Comparison of ENCODE assay signal across 15 cellular contexts in genomic region chr16:70805787-70806186, GRCh38. TPM values are rescaled to one million over a fixed set of nuclear protein-coding genes. Genes with fewer than 3 reads are reported as not detected.
DNase-seq lines count a peak whose midpoint lies in the region; ATAC-seq and TF ChIP-seq lines count a peak whose summit lies in the region.
"Had no signal": no experiment of that assay in that cellular context is flagged by ENCODE, and none has a peak within 500 bp of the region (broad histone marks: within the 10 kb centered on the region; RNA-seq: fewer than 3 reads in every experiment).

No MANE protein-coding gene starts in this region.

- DNase-seq in GM04504 (ENCODE audit: low read depth): peak; percentile 35
- DNase-seq in RWPE1 (ENCODE audit: low spot score): peak; percentile 39
- peak; percentile 36 for DNase-seq in fibroblast of gingiva (ENCODE audit: low read depth)
- DNase-seq in smooth muscle cell (lab: John Stamatoyannopoulos, UW; ENCODE audit: unreplicated experiment): no peak
- DNase-seq in NCI-H1436 treated with DMSO at 0.1 percent for 48 hours (lab: John Stamatoyannopoulos, UW): no peak
- DNase-seq in DMS 273 treated with DMSO at 0.1 percent for 48 hours (lab: John Stamatoyannopoulos, UW): no peak
- DNase-seq: activated CD4-positive, alpha-beta memory T cell treated with anti-CD3 and anti-CD28 coated beads, Interleukin-2, amount 10 ng/mL, durations not matched to agents 7 days and 5 days; activated effector memory CD4-positive, alpha-beta T cell treated with anti-CD3 and anti-CD28 coated beads, Interleukin-2, amount 50 U/mL, for 16 hours; NCI-H1930; NCI-H774; SHP77 treated with DMSO at 0.1 percent for 48 hours; stimulated activated CD4-positive, alpha-beta T cell treated with anti-CD3 and anti-CD28 coated beads, Interleukin-4, amount 100 ng/mL, for 24 hours; stimulated activated naive CD4-positive, alpha-beta T cell treated with Interleukin-2 at 50 U/mL for 16 hours had no signal

- no peak for ATAC-seq in HG02884 (IDR thresholded peaks at IDR 0.05; ENCODE audit: unreplicated experiment)
- ATAC-seq: esophagus mucosa had no signal

- H3K4me1 ChIP-seq in smooth muscle cell (ENCODE audit: low read depth): no peaks in the 10 kb centered on the region

- no peaks in the 10 kb centered on the region for H3K9me3 ChIP-seq in smooth muscle cell (replicated peaks; ENCODE audit: low read depth)

- H4K20me1 ChIP-seq in smooth muscle cell (ENCODE audit: low read depth): no peaks in the 10 kb centered on the region

- POLR2A ChIA-PET in RWPE1 (lab: Yijun Ruan, JAX; ENCODE audit: low non-redundant PET): no interaction called here

- H2AFZ ChIP-seq in smooth muscle cell (ENCODE audit: low read depth): no peak overlapping the region

- no peak overlapping the region for H3K9ac ChIP-seq in smooth muscle cell (ENCODE audit: low read depth)

- H3F3A ChIP-seq in smooth muscle cell (ENCODE audit: low read depth): no peaks in the 10 kb centered on the region

- H3K36me3 ChIP-seq in smooth muscle cell (ENCODE audit: low read depth): no peaks in the 10 kb centered on the region

- peaks cover 34% of the 10 kb centered on the region for H3K27me3 ChIP-seq in smooth muscle cell (ENCODE audit: low read depth)

- TF ChIP-seq CTCF in RWPE1 (conservative IDR thresholded peaks at IDR 0.05; ENCODE audit: low read depth) (no peak), smooth muscle cell (IDR thresholded peaks at IDR 0.05; ENCODE audit: borderline replicate concordance, insufficient read depth, poor library complexity, severe bottlenecking) (no peak)

- no peaks in the 10 kb centered on the region for H3K79me2 ChIP-seq in smooth muscle cell (ENCODE audit: low read depth)

- H3K27ac ChIP-seq in RWPE1: no peak overlapping the region
- H3K27ac ChIP-seq in smooth muscle cell (ENCODE audit: low read depth): peak overlapping the region; percentile 68

- WGBS in smooth muscle cell (ENCODE audit: low lambda C conversion rate): 50% methylated on average over 3 of the region's 3 CpGs

- CTCF ChIA-PET in RWPE1 (lab: Yijun Ruan, JAX): no interaction called here

- H3K4me3 ChIP-seq in smooth muscle cell: no peak overlapping the region

- H3K4me2 ChIP-seq in smooth muscle cell: no peak overlapping the region

RNA-seq across cellular contexts. Expression of gene VAC14, which starts 4.8 kb away (rescaled TPM):
- total RNA-seq in smooth muscle cell: 22.7 and 27.9 TPM in 2 replicates
- 42.0 and 52.3 TPM in 2 replicates for polyA plus RNA-seq in smooth muscle cell

Comparison
In these comparisons a context has a peak if more than half of its experiments do, and no peak if none do; other contexts are left out.
1. DNase-seq: peak in GM04504 (single experiment), RWPE1 (single experiment) and fibroblast of gingiva (single experiment); none in smooth muscle cell (single experiment), NCI-H1436 treated with DMSO at 0.1 percent for 48 hours (single experiment) and DMS 273 treated with DMSO at 0.1 percent for 48 hours (single experiment).